ENCODE assay signal across 1 cellular context in the genomic region with DNA sequence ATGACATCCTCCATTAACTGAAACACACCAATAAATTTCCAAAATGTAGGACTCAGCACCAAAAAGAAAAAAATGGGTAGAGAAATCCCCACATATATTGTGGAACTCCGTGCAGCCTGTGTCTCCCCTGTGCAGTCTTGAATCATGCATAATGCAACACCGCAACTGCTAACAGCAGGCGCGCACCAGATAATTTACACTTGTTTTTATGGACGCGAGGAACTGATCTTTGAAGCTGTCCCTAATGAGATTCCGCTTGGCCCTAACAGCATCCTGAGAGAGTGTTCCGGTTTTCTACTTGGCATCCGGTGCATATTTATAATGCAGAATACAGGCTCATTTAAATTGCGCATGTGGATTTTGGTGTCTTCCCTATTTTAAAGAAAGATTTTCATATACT.
TF ChIP-seq lines count a peak whose summit lies in the region.

No MANE protein-coding gene starts in this region.

TF ChIP-seq in WTC11, 78 proteins besides CTCF, POLR2A, EP300 and RAD21:
- TF ChIP-seq NFATC4 (CRISPR knock-in tag; IDR thresholded peaks at IDR 0.05) = no peak
- TF ChIP-seq, protein P1, sequence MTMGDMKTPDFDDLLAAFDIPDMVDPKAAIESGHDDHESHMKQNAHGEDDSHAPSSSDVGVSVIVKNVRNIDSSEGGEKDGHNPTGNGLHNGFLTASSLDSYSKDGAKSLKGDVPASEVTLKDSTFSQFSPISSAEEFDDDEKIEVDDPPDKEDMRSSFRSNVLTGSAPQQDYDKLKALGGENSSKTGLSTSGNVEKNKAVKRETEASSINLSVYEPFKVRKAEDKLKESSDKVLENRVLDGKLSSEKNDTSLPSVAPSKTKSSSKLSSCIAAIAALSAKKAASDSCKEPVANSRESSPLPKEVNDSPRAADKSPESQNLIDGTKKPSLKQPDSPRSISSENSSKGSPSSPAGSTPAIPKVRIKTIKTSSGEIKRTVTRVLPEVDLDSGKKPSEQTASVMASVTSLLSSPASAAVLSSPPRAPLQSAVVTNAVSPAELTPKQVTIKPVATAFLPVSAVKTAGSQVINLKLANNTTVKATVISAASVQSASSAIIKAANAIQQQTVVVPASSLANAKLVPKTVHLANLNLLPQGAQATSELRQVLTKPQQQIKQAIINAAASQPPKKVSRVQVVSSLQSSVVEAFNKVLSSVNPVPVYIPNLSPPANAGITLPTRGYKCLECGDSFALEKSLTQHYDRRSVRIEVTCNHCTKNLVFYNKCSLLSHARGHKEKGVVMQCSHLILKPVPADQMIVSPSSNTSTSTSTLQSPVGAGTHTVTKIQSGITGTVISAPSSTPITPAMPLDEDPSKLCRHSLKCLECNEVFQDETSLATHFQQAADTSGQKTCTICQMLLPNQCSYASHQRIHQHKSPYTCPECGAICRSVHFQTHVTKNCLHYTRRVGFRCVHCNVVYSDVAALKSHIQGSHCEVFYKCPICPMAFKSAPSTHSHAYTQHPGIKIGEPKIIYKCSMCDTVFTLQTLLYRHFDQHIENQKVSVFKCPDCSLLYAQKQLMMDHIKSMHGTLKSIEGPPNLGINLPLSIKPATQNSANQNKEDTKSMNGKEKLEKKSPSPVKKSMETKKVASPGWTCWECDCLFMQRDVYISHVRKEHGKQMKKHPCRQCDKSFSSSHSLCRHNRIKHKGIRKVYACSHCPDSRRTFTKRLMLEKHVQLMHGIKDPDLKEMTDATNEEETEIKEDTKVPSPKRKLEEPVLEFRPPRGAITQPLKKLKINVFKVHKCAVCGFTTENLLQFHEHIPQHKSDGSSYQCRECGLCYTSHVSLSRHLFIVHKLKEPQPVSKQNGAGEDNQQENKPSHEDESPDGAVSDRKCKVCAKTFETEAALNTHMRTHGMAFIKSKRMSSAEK (CRISPR knock-in tag; IDR thresholded peaks at IDR 0.05; ENCODE audit: borderline replicate concordance) = no peak
TF ChIP-seq in WTC11: peak in this region for 0.
